Comparison of ENCODE assay signal across 1 cellular context in genomic region chr2:172427990-172428840, GRCh38.
A peak's percentile ranks its signal among the peaks of the same experiment; 100 is the strongest.
TF ChIP-seq lines count a peak whose summit lies in the region.

No MANE protein-coding gene starts in this region.

TF ChIP-seq in HepG2, 621 proteins besides CTCF, POLR2A, EP300 and RAD21 (continued from another document and continues in another):
- TF ChIP-seq NR3C1 (CRISPR knock-in tag; IDR thresholded peaks at IDR 0.05) (no peak), ZNF24 (IDR thresholded peaks at IDR 0.05) (no peak), HNF1B (CRISPR knock-in tag; IDR thresholded peaks at IDR 0.05) (no peak), HES4 (CRISPR knock-in tag; IDR thresholded peaks at IDR 0.05; ENCODE audit: borderline replicate concordance) (no peak; the same call in 1 of the 2 replicates), ATM (IDR thresholded peaks at IDR 0.05; ENCODE audit: borderline replicate concordance) (no peak), TSC22D2 (CRISPR knock-in tag; IDR thresholded peaks at IDR 0.05; ENCODE audit: borderline replicate concordance) (no peak; the same call in 1 of the 2 replicates), ZNF496 (CRISPR knock-in tag; IDR thresholded peaks at IDR 0.05; ENCODE audit: insufficient replicate concordance) (no peak), ZNF484 (CRISPR knock-in tag; IDR thresholded peaks at IDR 0.05; ENCODE audit: borderline replicate concordance, low read depth) (no peak), NFYB (CRISPR knock-in tag; IDR thresholded peaks at IDR 0.05) (no peak), CENPT (CRISPR knock-in tag; IDR thresholded peaks at IDR 0.05; ENCODE audit: low read depth) (no peak; the same call in 1 of the 2 replicates), NCOA1 (CRISPR knock-in tag; IDR thresholded peaks at IDR 0.05) (no peak), ZNF589 (CRISPR knock-in tag; conservative IDR thresholded peaks at IDR 0.05) (no peak), SIX1 (CRISPR knock-in tag; IDR thresholded peaks at IDR 0.05; ENCODE audit: borderline replicate concordance) (no peak), HMGA1 (CRISPR knock-in tag; conservative IDR thresholded peaks at IDR 0.05) (no peak), ZNF766 (CRISPR knock-in tag; IDR thresholded peaks at IDR 0.05; ENCODE audit: borderline replicate concordance) (no peak), SYNCRIP (IDR thresholded peaks at IDR 0.05; ENCODE audit: insufficient read depth, low read depth, low read length) (no peak), ZNF383 (CRISPR knock-in tag; IDR thresholded peaks at IDR 0.05; ENCODE audit: borderline replicate concordance) (no peak), TMF1 (CRISPR knock-in tag; IDR thresholded peaks at IDR 0.05; ENCODE audit: low read depth) (peak; percentile 60; the same call in 1 of the 2 replicates), ZNF337 (CRISPR knock-in tag; IDR thresholded peaks at IDR 0.05; ENCODE audit: borderline replicate concordance, low read depth) (peak; percentile 75; the same call in 1 of the 2 replicates), ZNF577 (CRISPR knock-in tag; IDR thresholded peaks at IDR 0.05; ENCODE audit: borderline replicate concordance, low read depth) (no peak), JUNB (CRISPR knock-in tag; IDR thresholded peaks at IDR 0.05; ENCODE audit: borderline replicate concordance) (no peak), ZFP1 (CRISPR knock-in tag; IDR thresholded peaks at IDR 0.05) (no peak), ZNF205 (CRISPR knock-in tag; IDR thresholded peaks at IDR 0.05) (no peak; the same call in 1 of the 2 replicates), IKZF1 (IDR thresholded peaks at IDR 0.05) (no peak), IRX3 (CRISPR knock-in tag; IDR thresholded peaks at IDR 0.05; ENCODE audit: borderline replicate concordance, low read depth) (no peak), ZNF143 (CRISPR knock-in tag; IDR thresholded peaks at IDR 0.05) (no peak), SCMH1 (CRISPR knock-in tag; IDR thresholded peaks at IDR 0.05; ENCODE audit: borderline replicate concordance) (no peak), MEIS2 (CRISPR knock-in tag; IDR thresholded peaks at IDR 0.05) (0 out of 2 replicates have a peak, but pooled peaks have one; percentile 12), ZBTB7A (CRISPR knock-in tag; IDR thresholded peaks at IDR 0.05) (no peak), KLF15 (CRISPR knock-in tag; IDR thresholded peaks at IDR 0.05; ENCODE audit: borderline replicate concordance) (peak; percentile 79), ZFP36L2 (CRISPR knock-in tag; IDR thresholded peaks at IDR 0.05) (no peak), ZMAT3 (CRISPR knock-in tag; conservative IDR thresholded peaks at IDR 0.05) (no peak), DPF2 (CRISPR knock-in tag; IDR thresholded peaks at IDR 0.05; ENCODE audit: borderline replicate concordance, low read depth) (no peak), HOXA3 (CRISPR knock-in tag; IDR thresholded peaks at IDR 0.05) (peak; percentile 34; the same call in 1 of the 2 replicates), ZNF136 (CRISPR knock-in tag; IDR thresholded peaks at IDR 0.05; ENCODE audit: low read depth) (0 out of 2 replicates have a peak, but pooled peaks have one; percentile 45), ZNF430 (CRISPR knock-in tag; IDR thresholded peaks at IDR 0.05) (no peak; the same call in 1 of the 2 replicates), ZNF451 (CRISPR knock-in tag; IDR thresholded peaks at IDR 0.05) (no peak), ZNF605 (CRISPR knock-in tag; IDR thresholded peaks at IDR 0.05) (peak; percentile 42; the same call in 1 of the 2 replicates), ZBTB3 (CRISPR knock-in tag; IDR thresholded peaks at IDR 0.05; ENCODE audit: borderline replicate concordance, low read depth) (no peak), ZNF335 (CRISPR knock-in tag; IDR thresholded peaks at IDR 0.05) (no peak), ZNF562 (CRISPR knock-in tag; IDR thresholded peaks at IDR 0.05; ENCODE audit: borderline replicate concordance) (no peak), NFE2 (CRISPR knock-in tag; IDR thresholded peaks at IDR 0.05) (no peak), ZKSCAN8 (CRISPR knock-in tag; IDR thresholded peaks at IDR 0.05; ENCODE audit: borderline replicate concordance) (no peak), ZNF607 (CRISPR knock-in tag; IDR thresholded peaks at IDR 0.05; ENCODE audit: borderline replicate concordance) (no peak), MAZ (IDR thresholded peaks at IDR 0.05; ENCODE audit: borderline replicate concordance, low read depth, low read length) (no peak), MAZ (CRISPR knock-in tag; IDR thresholded peaks at IDR 0.05; ENCODE audit: low read depth) (peak; percentile 58), HMG20A (CRISPR knock-in tag; IDR thresholded peaks at IDR 0.05; ENCODE audit: borderline replicate concordance) (no peak), THRA (CRISPR knock-in tag; IDR thresholded peaks at IDR 0.05; ENCODE audit: borderline replicate concordance) (no peak), RAD51 (IDR thresholded peaks at IDR 0.05; ENCODE audit: borderline replicate concordance) (no peak), KAT2B (IDR thresholded peaks at IDR 0.05; ENCODE audit: borderline replicate concordance, low read depth, low read length) (no peak), ZNF784 (CRISPR knock-in tag; IDR thresholded peaks at IDR 0.05; ENCODE audit: borderline replicate concordance) (peak; percentile 55; the same call in 1 of the 2 replicates), TRIM24 (CRISPR knock-in tag; IDR thresholded peaks at IDR 0.05) (no peak), SATB2 (CRISPR knock-in tag; IDR thresholded peaks at IDR 0.05) (no peak), JUN (CRISPR knock-in tag; IDR thresholded peaks at IDR 0.05) (no peak; the same call in 1 of the 2 replicates), TERF1 (CRISPR knock-in tag; IDR thresholded peaks at IDR 0.05) (no peak), CREM (IDR thresholded peaks at IDR 0.05) (no peak), CREM (CRISPR knock-in tag; IDR thresholded peaks at IDR 0.05) (no peak), FOXA1 (IDR thresholded peaks at IDR 0.05) (no peak), FOXA1 (CRISPR knock-in tag; IDR thresholded peaks at IDR 0.05) (peak; percentile 27; the same call in 1 of the 2 replicates), ATF1 (CRISPR knock-in tag; IDR thresholded peaks at IDR 0.05) (no peak), ZNF253 (CRISPR knock-in tag; IDR thresholded peaks at IDR 0.05; ENCODE audit: borderline replicate concordance) (no peak), PLSCR1 (CRISPR knock-in tag; IDR thresholded peaks at IDR 0.05; ENCODE audit: borderline replicate concordance) (no peak)
- TF ChIP-seq, protein P1, sequence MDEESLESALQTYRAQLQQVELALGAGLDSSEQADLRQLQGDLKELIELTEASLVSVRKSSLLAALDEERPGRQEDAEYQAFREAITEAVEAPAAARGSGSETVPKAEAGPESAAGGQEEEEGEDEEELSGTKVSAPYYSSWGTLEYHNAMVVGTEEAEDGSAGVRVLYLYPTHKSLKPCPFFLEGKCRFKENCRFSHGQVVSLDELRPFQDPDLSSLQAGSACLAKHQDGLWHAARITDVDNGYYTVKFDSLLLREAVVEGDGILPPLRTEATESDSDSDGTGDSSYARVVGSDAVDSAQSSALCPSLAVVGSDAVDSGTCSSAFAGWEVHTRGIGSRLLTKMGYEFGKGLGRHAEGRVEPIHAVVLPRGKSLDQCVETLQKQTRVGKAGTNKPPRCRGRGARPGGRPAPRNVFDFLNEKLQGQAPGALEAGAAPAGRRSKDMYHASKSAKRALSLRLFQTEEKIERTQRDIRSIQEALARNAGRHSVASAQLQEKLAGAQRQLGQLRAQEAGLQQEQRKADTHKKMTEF (CRISPR knock-in tag; IDR thresholded peaks at IDR 0.05), result no peak
- TF ChIP-seq, protein P2, sequence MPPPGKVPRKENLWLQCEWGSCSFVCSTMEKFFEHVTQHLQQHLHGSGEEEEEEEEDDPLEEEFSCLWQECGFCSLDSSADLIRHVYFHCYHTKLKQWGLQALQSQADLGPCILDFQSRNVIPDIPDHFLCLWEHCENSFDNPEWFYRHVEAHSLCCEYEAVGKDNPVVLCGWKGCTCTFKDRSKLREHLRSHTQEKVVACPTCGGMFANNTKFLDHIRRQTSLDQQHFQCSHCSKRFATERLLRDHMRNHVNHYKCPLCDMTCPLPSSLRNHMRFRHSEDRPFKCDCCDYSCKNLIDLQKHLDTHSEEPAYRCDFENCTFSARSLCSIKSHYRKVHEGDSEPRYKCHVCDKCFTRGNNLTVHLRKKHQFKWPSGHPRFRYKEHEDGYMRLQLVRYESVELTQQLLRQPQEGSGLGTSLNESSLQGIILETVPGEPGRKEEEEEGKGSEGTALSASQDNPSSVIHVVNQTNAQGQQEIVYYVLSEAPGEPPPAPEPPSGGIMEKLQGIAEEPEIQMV (CRISPR knock-in tag; IDR thresholded peaks at IDR 0.05; ENCODE audit: low read depth), result no peak
- TF ChIP-seq, protein P3, sequence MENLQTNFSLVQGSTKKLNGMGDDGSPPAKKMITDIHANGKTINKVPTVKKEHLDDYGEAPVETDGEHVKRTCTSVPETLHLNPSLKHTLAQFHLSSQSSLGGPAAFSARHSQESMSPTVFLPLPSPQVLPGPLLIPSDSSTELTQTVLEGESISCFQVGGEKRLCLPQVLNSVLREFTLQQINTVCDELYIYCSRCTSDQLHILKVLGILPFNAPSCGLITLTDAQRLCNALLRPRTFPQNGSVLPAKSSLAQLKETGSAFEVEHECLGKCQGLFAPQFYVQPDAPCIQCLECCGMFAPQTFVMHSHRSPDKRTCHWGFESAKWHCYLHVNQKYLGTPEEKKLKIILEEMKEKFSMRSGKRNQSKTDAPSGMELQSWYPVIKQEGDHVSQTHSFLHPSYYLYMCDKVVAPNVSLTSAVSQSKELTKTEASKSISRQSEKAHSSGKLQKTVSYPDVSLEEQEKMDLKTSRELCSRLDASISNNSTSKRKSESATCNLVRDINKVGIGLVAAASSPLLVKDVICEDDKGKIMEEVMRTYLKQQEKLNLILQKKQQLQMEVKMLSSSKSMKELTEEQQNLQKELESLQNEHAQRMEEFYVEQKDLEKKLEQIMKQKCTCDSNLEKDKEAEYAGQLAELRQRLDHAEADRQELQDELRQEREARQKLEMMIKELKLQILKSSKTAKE (CRISPR knock-in tag; IDR thresholded peaks at IDR 0.05; ENCODE audit: borderline replicate concordance), result no peak
- TF ChIP-seq, protein P4, sequence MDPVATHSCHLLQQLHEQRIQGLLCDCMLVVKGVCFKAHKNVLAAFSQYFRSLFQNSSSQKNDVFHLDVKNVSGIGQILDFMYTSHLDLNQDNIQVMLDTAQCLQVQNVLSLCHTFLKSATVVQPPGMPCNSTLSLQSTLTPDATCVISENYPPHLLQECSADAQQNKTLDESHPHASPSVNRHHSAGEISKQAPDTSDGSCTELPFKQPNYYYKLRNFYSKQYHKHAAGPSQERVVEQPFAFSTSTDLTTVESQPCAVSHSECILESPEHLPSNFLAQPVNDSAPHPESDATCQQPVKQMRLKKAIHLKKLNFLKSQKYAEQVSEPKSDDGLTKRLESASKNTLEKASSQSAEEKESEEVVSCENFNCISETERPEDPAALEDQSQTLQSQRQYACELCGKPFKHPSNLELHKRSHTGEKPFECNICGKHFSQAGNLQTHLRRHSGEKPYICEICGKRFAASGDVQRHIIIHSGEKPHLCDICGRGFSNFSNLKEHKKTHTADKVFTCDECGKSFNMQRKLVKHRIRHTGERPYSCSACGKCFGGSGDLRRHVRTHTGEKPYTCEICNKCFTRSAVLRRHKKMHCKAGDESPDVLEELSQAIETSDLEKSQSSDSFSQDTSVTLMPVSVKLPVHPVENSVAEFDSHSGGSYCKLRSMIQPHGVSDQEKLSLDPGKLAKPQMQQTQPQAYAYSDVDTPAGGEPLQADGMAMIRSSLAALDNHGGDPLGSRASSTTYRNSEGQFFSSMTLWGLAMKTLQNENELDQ (CRISPR knock-in tag; IDR thresholded peaks at IDR 0.05; ENCODE audit: borderline replicate concordance), result no peak
- TF ChIP-seq, protein P5, sequence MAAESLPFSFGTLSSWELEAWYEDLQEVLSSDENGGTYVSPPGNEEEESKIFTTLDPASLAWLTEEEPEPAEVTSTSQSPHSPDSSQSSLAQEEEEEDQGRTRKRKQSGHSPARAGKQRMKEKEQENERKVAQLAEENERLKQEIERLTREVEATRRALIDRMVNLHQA (CRISPR knock-in tag; IDR thresholded peaks at IDR 0.05), result no peak
